In the genomic region with DNA sequence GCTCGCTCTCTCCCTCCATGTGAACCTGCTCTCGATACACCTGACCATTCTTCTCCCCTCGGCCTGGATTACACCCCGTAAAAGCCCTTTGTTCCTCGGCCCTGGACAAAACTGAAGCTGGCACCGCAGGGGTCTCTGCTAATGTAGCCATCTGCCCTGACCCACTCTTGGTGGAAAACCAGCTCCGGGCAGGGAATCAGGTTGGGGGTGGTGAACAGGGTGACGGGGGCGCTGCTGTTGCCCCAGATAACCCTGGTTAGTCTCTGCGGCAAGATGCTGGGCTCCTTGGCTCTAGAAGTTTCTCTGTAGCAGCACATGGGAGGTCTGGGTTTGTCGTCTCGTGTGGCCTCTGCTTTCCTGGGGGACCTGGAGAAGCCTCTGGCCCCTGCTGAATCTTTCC, we compare ENCODE assay signal across 1 cellular context.
TF ChIP-seq lines count a peak whose summit lies in the region.

No MANE protein-coding gene starts in this region.

TF ChIP-seq in H1, 55 proteins besides CTCF, POLR2A, EP300 and RAD21 (continued from another document):
- TF ChIP-seq RFX5 (IDR thresholded peaks at IDR 0.05; ENCODE audit: borderline replicate concordance, low read depth, low read length) (no peak), RNF2 (IDR thresholded peaks at IDR 0.05; ENCODE audit: borderline replicate concordance, low read depth, low read length, missing control alignments, poor library complexity, severe bottlenecking) (no peak), SP4 (IDR thresholded peaks at IDR 0.05; ENCODE audit: low read length) (no peak), BACH1 (IDR thresholded peaks at IDR 0.05; ENCODE audit: low read length) (no peak), SIN3A (conservative IDR thresholded peaks at IDR 0.05 in 1 of 2, IDR thresholded peaks at IDR 0.05 in 1 of 2; ENCODE audit: low read depth in 1 of 2, low read length in 2 of 2) (no peak), POU5F1 (IDR thresholded peaks at IDR 0.05; ENCODE audit: low read depth, low read length) (no peak), JUND (IDR thresholded peaks at IDR 0.05; ENCODE audit: low read length) (no peak), SIX5 (IDR thresholded peaks at IDR 0.05; ENCODE audit: low read depth, low read length) (no peak), RBBP5 (IDR thresholded peaks at IDR 0.05; ENCODE audit: borderline replicate concordance, low read depth, low read length) (no peak), ASH2L (IDR thresholded peaks at IDR 0.05; ENCODE audit: low read length) (no peak)
- TF ChIP-seq, protein P1, sequence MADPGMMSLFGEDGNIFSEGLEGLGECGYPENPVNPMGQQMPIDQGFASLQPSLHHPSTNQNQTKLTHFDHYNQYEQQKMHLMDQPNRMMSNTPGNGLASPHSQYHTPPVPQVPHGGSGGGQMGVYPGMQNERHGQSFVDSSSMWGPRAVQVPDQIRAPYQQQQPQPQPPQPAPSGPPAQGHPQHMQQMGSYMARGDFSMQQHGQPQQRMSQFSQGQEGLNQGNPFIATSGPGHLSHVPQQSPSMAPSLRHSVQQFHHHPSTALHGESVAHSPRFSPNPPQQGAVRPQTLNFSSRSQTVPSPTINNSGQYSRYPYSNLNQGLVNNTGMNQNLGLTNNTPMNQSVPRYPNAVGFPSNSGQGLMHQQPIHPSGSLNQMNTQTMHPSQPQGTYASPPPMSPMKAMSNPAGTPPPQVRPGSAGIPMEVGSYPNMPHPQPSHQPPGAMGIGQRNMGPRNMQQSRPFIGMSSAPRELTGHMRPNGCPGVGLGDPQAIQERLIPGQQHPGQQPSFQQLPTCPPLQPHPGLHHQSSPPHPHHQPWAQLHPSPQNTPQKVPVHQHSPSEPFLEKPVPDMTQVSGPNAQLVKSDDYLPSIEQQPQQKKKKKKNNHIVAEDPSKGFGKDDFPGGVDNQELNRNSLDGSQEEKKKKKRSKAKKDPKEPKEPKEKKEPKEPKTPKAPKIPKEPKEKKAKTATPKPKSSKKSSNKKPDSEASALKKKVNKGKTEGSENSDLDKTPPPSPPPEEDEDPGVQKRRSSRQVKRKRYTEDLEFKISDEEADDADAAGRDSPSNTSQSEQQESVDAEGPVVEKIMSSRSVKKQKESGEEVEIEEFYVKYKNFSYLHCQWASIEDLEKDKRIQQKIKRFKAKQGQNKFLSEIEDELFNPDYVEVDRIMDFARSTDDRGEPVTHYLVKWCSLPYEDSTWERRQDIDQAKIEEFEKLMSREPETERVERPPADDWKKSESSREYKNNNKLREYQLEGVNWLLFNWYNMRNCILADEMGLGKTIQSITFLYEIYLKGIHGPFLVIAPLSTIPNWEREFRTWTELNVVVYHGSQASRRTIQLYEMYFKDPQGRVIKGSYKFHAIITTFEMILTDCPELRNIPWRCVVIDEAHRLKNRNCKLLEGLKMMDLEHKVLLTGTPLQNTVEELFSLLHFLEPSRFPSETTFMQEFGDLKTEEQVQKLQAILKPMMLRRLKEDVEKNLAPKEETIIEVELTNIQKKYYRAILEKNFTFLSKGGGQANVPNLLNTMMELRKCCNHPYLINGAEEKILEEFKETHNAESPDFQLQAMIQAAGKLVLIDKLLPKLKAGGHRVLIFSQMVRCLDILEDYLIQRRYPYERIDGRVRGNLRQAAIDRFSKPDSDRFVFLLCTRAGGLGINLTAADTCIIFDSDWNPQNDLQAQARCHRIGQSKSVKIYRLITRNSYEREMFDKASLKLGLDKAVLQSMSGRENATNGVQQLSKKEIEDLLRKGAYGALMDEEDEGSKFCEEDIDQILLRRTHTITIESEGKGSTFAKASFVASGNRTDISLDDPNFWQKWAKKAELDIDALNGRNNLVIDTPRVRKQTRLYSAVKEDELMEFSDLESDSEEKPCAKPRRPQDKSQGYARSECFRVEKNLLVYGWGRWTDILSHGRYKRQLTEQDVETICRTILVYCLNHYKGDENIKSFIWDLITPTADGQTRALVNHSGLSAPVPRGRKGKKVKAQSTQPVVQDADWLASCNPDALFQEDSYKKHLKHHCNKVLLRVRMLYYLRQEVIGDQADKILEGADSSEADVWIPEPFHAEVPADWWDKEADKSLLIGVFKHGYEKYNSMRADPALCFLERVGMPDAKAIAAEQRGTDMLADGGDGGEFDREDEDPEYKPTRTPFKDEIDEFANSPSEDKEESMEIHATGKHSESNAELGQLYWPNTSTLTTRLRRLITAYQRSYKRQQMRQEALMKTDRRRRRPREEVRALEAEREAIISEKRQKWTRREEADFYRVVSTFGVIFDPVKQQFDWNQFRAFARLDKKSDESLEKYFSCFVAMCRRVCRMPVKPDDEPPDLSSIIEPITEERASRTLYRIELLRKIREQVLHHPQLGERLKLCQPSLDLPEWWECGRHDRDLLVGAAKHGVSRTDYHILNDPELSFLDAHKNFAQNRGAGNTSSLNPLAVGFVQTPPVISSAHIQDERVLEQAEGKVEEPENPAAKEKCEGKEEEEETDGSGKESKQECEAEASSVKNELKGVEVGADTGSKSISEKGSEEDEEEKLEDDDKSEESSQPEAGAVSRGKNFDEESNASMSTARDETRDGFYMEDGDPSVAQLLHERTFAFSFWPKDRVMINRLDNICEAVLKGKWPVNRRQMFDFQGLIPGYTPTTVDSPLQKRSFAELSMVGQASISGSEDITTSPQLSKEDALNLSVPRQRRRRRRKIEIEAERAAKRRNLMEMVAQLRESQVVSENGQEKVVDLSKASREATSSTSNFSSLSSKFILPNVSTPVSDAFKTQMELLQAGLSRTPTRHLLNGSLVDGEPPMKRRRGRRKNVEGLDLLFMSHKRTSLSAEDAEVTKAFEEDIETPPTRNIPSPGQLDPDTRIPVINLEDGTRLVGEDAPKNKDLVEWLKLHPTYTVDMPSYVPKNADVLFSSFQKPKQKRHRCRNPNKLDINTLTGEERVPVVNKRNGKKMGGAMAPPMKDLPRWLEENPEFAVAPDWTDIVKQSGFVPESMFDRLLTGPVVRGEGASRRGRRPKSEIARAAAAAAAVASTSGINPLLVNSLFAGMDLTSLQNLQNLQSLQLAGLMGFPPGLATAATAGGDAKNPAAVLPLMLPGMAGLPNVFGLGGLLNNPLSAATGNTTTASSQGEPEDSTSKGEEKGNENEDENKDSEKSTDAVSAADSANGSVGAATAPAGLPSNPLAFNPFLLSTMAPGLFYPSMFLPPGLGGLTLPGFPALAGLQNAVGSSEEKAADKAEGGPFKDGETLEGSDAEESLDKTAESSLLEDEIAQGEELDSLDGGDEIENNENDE (IDR thresholded peaks at IDR 0.05; ENCODE audit: insufficient replicate concordance, low read length) = no peak
TF ChIP-seq in H1: peak in this region for 0.
